Comparison of ENCODE assay signal across 27 cellular contexts in the genomic region with DNA sequence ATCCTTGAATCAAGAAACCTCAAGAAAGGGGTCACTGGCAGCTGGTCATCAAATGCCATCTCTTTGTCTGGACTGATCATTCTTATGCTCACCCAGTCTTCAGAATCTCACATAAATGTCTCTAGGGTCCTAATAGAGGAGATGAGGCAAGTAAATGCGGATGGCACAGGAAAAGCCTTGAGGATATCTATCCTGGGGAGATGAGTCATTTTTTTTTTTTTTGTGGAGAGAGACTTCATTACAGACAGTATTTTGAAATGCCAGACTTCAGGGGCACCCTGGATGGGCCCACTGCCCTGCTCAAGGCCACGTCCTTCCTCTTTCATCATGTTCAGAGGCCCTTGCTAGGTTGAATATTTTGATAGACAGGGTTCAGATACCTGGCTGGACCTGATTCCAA. TPM values are rescaled to one million over a fixed set of nuclear protein-coding genes. Genes with fewer than 3 reads are reported as not detected.
"Had no signal": no experiment of that assay in that cellular context is flagged by ENCODE, and none has a peak within 500 bp of the region (broad histone marks: within the 10 kb centered on the region; RNA-seq: fewer than 3 reads in every experiment).

No MANE protein-coding gene starts in this region.

- H3K4me1 ChIP-seq: colonic mucosa, gastrocnemius medialis, left ventricle myocardium inferior, right atrium auricular region, testis, transverse colon had no signal

- H3K36me3 ChIP-seq: colonic mucosa, gastrocnemius medialis, left ventricle myocardium inferior, right atrium auricular region, transverse colon had no signal

- H3K4me3 ChIP-seq: colonic mucosa, gastrocnemius medialis, left ventricle myocardium inferior, lung, right atrium auricular region, testis, transverse colon had no signal

- H3K36me3 Mint-ChIP-seq: activated CD8-positive, alpha-beta memory T cell treated with anti-CD3 and anti-CD28 coated beads, Interleukin-2, amount 10 ng/mL, durations not matched to agents 7 days and 5 days; activated naive CD4-positive, alpha-beta T cell treated with anti-CD3 and anti-CD28 coated beads, Interleukin-2, amount 50 U/mL, for 24 hours; natural killer cell treated with Interleukin-12 subunit alpha and Interleukin-12 subunit beta and Interleukin-15 and Interleukin-18, amount 100 ng/mL, for 72 hours had no signal

- H3K27ac ChIP-seq: colonic mucosa, gastrocnemius medialis, left ventricle myocardium inferior, right atrium auricular region, testis, transverse colon had no signal

- H3K4me3 Mint-ChIP-seq: activated B cell treated with CpG ODN at 0.5 μM for 24 hours; activated CD4-positive, alpha-beta T cell treated with anti-CD3 and anti-CD28 coated beads for 36 hours; activated CD8-positive, alpha-beta memory T cell treated with anti-CD3 and anti-CD28 coated beads, Interleukin-2, amount 10 ng/mL, durations not matched to agents 7 days and 5 days; activated CD8-positive, alpha-beta T cell treated with anti-CD3 and anti-CD28 coated beads, Interleukin-2, amount 10 ng/mL, durations not matched to agents 7 days and 5 days; activated naive CD4-positive, alpha-beta T cell treated with anti-CD3 and anti-CD28 coated beads, Interleukin-2, amount 50 U/mL, for 24 hours; activated naive CD8-positive, alpha-beta T cell treated with anti-CD3 and anti-CD28 coated beads, Interleukin-2, amount 50 U/mL, for 24 hours; natural killer cell treated with Interleukin-12 subunit alpha and Interleukin-12 subunit beta and Interleukin-15 and Interleukin-18, amount 100 ng/mL, for 72 hours had no signal

- FAIRE-seq: endometrium, islet of Langerhans had no signal

- H3K9me3 ChIP-seq: colonic mucosa, gastrocnemius medialis, left ventricle myocardium inferior, right atrium auricular region, testis, transverse colon had no signal

- H3K4me1 Mint-ChIP-seq: activated B cell treated with CpG ODN at 0.5 μM for 24 hours; activated CD4-positive, alpha-beta T cell treated with anti-CD3 and anti-CD28 coated beads for 36 hours; activated CD8-positive, alpha-beta memory T cell treated with anti-CD3 and anti-CD28 coated beads, Interleukin-2, amount 10 ng/mL, durations not matched to agents 7 days and 5 days; activated naive CD4-positive, alpha-beta T cell treated with anti-CD3 and anti-CD28 coated beads, Interleukin-2, amount 50 U/mL, for 24 hours; activated naive CD8-positive, alpha-beta T cell treated with anti-CD3 and anti-CD28 coated beads, Interleukin-2, amount 50 U/mL, for 24 hours had no signal

- ATAC-seq: activated CD4-positive, alpha-beta T cell treated with anti-CD3 and anti-CD28 coated beads for 36 hours; activated CD8-positive, alpha-beta memory T cell treated with anti-CD3 and anti-CD28 coated beads, Interleukin-2, amount 10 ng/mL, durations not matched to agents 7 days and 5 days; activated CD8-positive, alpha-beta T cell treated with anti-CD3 and anti-CD28 coated beads, Interleukin-2, amount 10 ng/mL, durations not matched to agents 7 days and 5 days; activated naive CD8-positive, alpha-beta T cell treated with anti-CD3 and anti-CD28 coated beads, Interleukin-2, amount 50 U/mL, for 24 hours; gastrocnemius medialis; natural killer cell treated with Interleukin-12 subunit alpha and Interleukin-12 subunit beta and Interleukin-15 and Interleukin-18, amount 100 ng/mL, for 72 hours; stimulated activated naive CD8-positive, alpha-beta T cell treated with anti-CD3 and anti-CD28 coated beads, Interleukin-15, Interleukin-2, amounts not matched to agents 100 U/mL and 50 U/mL, for 24 hours had no signal

- H3K9me3 Mint-ChIP-seq: activated B cell treated with CpG ODN at 0.5 μM for 24 hours; activated naive CD4-positive, alpha-beta T cell treated with anti-CD3 and anti-CD28 coated beads, Interleukin-2, amount 50 U/mL, for 24 hours; activated T-helper 2 cell treated with anti-CD3 and anti-CD28 coated beads, Interferon-gamma antibody, Interleukin-2, Interleukin-4, amounts not matched to agents 10 μg/mL and 5 μg/mL and 100 μg/mL, durations not matched to agents 14 hours and 24 hours and 36 hours; natural killer cell treated with Interleukin-12 subunit alpha and Interleukin-12 subunit beta and Interleukin-15 and Interleukin-18, amount 100 ng/mL, for 72 hours had no signal

- H3K27me3 ChIP-seq: colonic mucosa, gastrocnemius medialis, right atrium auricular region, testis had no signal

- H3K27ac Mint-ChIP-seq: activated B cell treated with CpG ODN at 0.5 μM for 24 hours; activated CD4-positive, alpha-beta T cell treated with anti-CD3 and anti-CD28 coated beads for 36 hours; activated CD8-positive, alpha-beta memory T cell treated with anti-CD3 and anti-CD28 coated beads, Interleukin-2, amount 10 ng/mL, durations not matched to agents 7 days and 5 days; activated CD8-positive, alpha-beta T cell treated with anti-CD3 and anti-CD28 coated beads, Interleukin-2, amount 10 ng/mL, durations not matched to agents 7 days and 5 days; activated naive CD4-positive, alpha-beta T cell treated with anti-CD3 and anti-CD28 coated beads, Interleukin-2, amount 50 U/mL, for 24 hours; activated naive CD8-positive, alpha-beta T cell treated with anti-CD3 and anti-CD28 coated beads, Interleukin-2, amount 50 U/mL, for 24 hours; activated T-helper 2 cell treated with anti-CD3 and anti-CD28 coated beads, Interferon-gamma antibody, Interleukin-2, Interleukin-4, amounts not matched to agents 10 μg/mL and 5 μg/mL and 100 μg/mL, durations not matched to agents 14 hours and 24 hours and 36 hours; natural killer cell treated with Interleukin-12 subunit alpha and Interleukin-12 subunit beta and Interleukin-15 and Interleukin-18, amount 100 ng/mL, for 72 hours had no signal

- DNase-seq: activated B cell treated with CpG ODN at 0.5 μM for 24 hours; activated CD4-positive, alpha-beta T cell treated with anti-CD3 and anti-CD28 coated beads for 36 hours; activated CD8-positive, alpha-beta memory T cell treated with anti-CD3 and anti-CD28 coated beads, Interleukin-2, amount 10 ng/mL, durations not matched to agents 7 days and 5 days; activated CD8-positive, alpha-beta T cell treated with anti-CD3 and anti-CD28 coated beads, Interleukin-2, amount 10 ng/mL, durations not matched to agents 7 days and 5 days; activated naive CD8-positive, alpha-beta T cell treated with anti-CD3 and anti-CD28 coated beads, Interleukin-2, amount 50 U/mL, for 24 hours; activated T-cell treated with anti-CD3 and anti-CD28 coated beads, Interleukin-2, amount 50 U/mL, for 48 hours; cerebellar nuclear complex; colonic mucosa; effector CD8-positive, alpha-beta T cell; gastrocnemius medialis; glutamatergic neuron; left ventricle myocardium inferior; mesendoderm; stimulated activated CD4-positive, alpha-beta T cell treated with anti-CD3 and anti-CD28 coated beads, Interleukin-2, amount 100 ng/mL, for 48 hours; stimulated activated naive CD8-positive, alpha-beta T cell treated with anti-CD3 and anti-CD28 coated beads, Interleukin-15, Interleukin-2, amounts not matched to agents 100 U/mL and 50 U/mL, for 24 hours; testis; transverse colon had no signal

RNA-seq across cellular contexts. Expression of a gene that starts 19.5 kb away (rescaled TPM):
- total RNA-seq: activated B cell treated with CpG ODN at 0.5 μM for 24 hours; activated CD4-positive, alpha-beta T cell treated with anti-CD3 and anti-CD28 coated beads for 36 hours; activated CD8-positive, alpha-beta memory T cell treated with anti-CD3 and anti-CD28 coated beads, Interleukin-2, amount 10 ng/mL, durations not matched to agents 7 days and 5 days; activated CD8-positive, alpha-beta T cell treated with anti-CD3 and anti-CD28 coated beads, Interleukin-2, amount 10 ng/mL, durations not matched to agents 7 days and 5 days; activated T-helper 2 cell treated with anti-CD3 and anti-CD28 coated beads, Interferon-gamma antibody, Interleukin-2, Interleukin-4, amounts not matched to agents 10 μg/mL and 5 μg/mL and 100 μg/mL, durations not matched to agents 14 hours and 24 hours and 36 hours; dermis microvascular lymphatic vessel endothelial cell; gastrocnemius medialis; left ventricle myocardium inferior; mononuclear cell; natural killer cell treated with Interleukin-12 subunit alpha and Interleukin-12 subunit beta and Interleukin-15 and Interleukin-18, amount 100 ng/mL, for 72 hours; right atrium auricular region; T-helper 2 cell treated with Interferon-gamma antibody and Interleukin-4, amounts not matched to agents 100 ng/mL and 5 ng/mL, for 36 hours had no signal
